In genomic region chr10:72107325-72108003, GRCh38 we compare ENCODE assay signal across 1 cellular context.
TF ChIP-seq lines count a peak whose summit lies in the region.

No MANE protein-coding gene starts in this region.

TF ChIP-seq in GM23338, 12 proteins besides CTCF, POLR2A, EP300 and RAD21 (continued from another document):
- TF ChIP-seq REST (IDR thresholded peaks at IDR 0.05; ENCODE audit: unreplicated experiment), result no peak
- TF ChIP-seq, protein P1, sequence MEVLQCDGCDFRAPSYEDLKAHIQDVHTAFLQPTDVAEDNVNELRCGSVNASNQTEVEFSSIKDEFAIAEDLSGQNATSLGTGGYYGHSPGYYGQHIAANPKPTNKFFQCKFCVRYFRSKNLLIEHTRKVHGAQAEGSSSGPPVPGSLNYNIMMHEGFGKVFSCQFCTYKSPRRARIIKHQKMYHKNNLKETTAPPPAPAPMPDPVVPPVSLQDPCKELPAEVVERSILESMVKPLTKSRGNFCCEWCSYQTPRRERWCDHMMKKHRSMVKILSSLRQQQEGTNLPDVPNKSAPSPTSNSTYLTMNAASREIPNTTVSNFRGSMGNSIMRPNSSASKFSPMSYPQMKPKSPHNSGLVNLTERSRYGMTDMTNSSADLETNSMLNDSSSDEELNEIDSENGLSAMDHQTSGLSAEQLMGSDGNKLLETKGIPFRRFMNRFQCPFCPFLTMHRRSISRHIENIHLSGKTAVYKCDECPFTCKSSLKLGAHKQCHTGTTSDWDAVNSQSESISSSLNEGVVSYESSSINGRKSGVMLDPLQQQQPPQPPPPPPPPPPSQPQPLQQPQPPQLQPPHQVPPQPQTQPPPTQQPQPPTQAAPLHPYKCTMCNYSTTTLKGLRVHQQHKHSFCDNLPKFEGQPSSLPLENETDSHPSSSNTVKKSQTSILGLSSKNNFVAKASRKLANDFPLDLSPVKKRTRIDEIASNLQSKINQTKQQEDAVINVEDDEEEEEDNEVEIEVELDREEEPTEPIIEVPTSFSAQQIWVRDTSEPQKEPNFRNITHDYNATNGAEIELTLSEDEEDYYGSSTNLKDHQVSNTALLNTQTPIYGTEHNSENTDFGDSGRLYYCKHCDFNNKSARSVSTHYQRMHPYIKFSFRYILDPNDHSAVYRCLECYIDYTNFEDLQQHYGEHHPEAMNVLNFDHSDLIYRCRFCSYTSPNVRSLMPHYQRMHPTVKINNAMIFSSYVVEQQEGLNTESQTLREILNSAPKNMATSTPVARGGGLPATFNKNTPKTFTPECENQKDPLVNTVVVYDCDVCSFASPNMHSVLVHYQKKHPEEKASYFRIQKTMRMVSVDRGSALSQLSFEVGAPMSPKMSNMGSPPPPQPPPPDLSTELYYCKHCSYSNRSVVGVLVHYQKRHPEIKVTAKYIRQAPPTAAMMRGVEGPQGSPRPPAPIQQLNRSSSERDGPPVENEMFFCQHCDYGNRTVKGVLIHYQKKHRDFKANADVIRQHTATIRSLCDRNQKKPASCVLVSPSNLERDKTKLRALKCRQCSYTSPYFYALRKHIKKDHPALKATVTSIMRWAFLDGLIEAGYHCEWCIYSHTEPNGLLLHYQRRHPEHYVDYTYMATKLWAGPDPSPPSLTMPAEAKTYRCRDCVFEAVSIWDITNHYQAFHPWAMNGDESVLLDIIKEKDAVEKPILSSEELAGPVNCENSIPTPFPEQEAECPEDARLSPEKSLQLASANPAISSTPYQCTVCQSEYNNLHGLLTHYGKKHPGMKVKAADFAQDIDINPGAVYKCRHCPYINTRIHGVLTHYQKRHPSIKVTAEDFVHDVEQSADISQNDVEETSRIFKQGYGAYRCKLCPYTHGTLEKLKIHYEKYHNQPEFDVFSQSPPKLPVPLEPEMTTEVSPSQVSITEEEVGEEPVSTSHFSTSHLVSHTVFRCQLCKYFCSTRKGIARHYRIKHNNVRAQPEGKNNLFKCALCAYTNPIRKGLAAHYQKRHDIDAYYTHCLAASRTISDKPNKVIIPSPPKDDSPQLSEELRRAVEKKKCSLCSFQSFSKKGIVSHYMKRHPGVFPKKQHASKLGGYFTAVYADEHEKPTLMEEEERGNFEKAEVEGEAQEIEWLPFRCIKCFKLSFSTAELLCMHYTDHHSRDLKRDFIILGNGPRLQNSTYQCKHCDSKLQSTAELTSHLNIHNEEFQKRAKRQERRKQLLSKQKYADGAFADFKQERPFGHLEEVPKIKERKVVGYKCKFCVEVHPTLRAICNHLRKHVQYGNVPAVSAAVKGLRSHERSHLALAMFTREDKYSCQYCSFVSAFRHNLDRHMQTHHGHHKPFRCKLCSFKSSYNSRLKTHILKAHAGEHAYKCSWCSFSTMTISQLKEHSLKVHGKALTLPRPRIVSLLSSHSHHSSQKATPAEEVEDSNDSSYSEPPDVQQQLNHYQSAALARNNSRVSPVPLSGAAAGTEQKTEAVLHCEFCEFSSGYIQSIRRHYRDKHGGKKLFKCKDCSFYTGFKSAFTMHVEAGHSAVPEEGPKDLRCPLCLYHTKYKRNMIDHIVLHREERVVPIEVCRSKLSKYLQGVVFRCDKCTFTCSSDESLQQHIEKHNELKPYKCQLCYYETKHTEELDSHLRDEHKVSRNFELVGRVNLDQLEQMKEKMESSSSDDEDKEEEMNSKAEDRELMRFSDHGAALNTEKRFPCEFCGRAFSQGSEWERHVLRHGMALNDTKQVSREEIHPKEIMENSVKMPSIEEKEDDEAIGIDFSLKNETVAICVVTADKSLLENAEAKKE (CRISPR knock-in tag; IDR thresholded peaks at IDR 0.05), result no peak
